ENCODE assay signal across 14 cellular contexts in genomic region chr10:28535846-28536245, GRCh38. TPM values are rescaled to one million over a fixed set of nuclear protein-coding genes. Genes with fewer than 3 reads are reported as not detected.
DNase-seq lines count a peak whose midpoint lies in the region; TF ChIP-seq lines count a peak whose summit lies in the region.
"Had no signal": no experiment of that assay in that cellular context is flagged by ENCODE, and none has a peak within 500 bp of the region (broad histone marks: within the 10 kb centered on the region; RNA-seq: fewer than 3 reads in every experiment).

No MANE protein-coding gene starts in this region.

- no peak overlapping the region for H2BK120ac ChIP-seq in mesenchymal stem cell (ENCODE audit: low read depth, low read length)

- H3K36me3 ChIP-seq in BLaER1 treated with 17β-estradiol and CSF1 and Interleukin-3, amounts not matched to agents 10 nM and 100 nM, result peaks cover 60 to 71% (median 67%) of the 10 kb centered on the region in 11 experiments
- H3K36me3 ChIP-seq in Caco-2 (ENCODE audit: control insufficient read depth, insufficient read depth, low read length) (peaks cover 7% of the 10 kb centered on the region), mesenchymal stem cell (ENCODE audit: control insufficient read depth in 1 of 2, insufficient read depth in 2 of 2, low read depth in 1 of 2, low read length in 2 of 2) (peaks cover 14 to 59% of the 10 kb centered on the region in 2 experiments), osteoblast (ENCODE audit: insufficient read depth, low read length) (peaks cover 57% of the 10 kb centered on the region)

- H3K4ac ChIP-seq in mesenchymal stem cell (ENCODE audit: low read depth in 1 of 2, low read length in 2 of 2), result no peak overlapping the region

- POLR2A ChIA-PET in Caco-2 (lab: Charles Lee), result interaction anchor here (0.6 kb wide), 2 partner anchors 11 to 59 kb away, joined by 3 to 5 read pairs; no protein-coding TSS in a partner anchor

- H3K27ac ChIP-seq in BLaER1 treated with 17β-estradiol and CSF1 and Interleukin-3, amounts not matched to agents 10 nM and 100 nM, result peak overlapping the region in 1 of 11 experiments; percentile 19; a peak in 1 of 22 replicates
- H3K27ac ChIP-seq in VCaP (peak overlapping the region; percentile 99; the same call in 1 of the 2 replicates), mesenchymal stem cell (ENCODE audit: low read length, poor library complexity, severe bottlenecking) (no peak overlapping the region), osteoblast (ENCODE audit: low read depth, low read length) (no peak overlapping the region)
- H3K27ac ChIP-seq: vagina had no signal

- H3K4me2 ChIP-seq in BLaER1 treated with 17β-estradiol and CSF1 and Interleukin-3, amounts not matched to agents 10 nM and 100 nM, result peak overlapping the region; percentile 64 to 94 (median 87)
- no peak overlapping the region for H3K4me2 ChIP-seq in mesenchymal stem cell (ENCODE audit: low read length, poor library complexity, severe bottlenecking)
- no peak overlapping the region for H3K4me2 ChIP-seq in osteoblast (ENCODE audit: insufficient read depth, low read length)

- no peak overlapping the region for H4K91ac ChIP-seq in mesenchymal stem cell (ENCODE audit: low read length)

- no peaks in the 10 kb centered on the region for H3K9me3 Mint-ChIP-seq in Caco-2 (ENCODE audit: unreplicated experiment)

- peaks cover 54 to 74% (median 69%) of the 10 kb centered on the region in 11 experiments for H4K20me1 ChIP-seq in BLaER1 treated with 17β-estradiol and CSF1 and Interleukin-3, amounts not matched to agents 10 nM and 100 nM
- H4K20me1 ChIP-seq in osteoblast (ENCODE audit: insufficient read depth, low read length), result peaks cover 44% of the 10 kb centered on the region

- CTCF ChIA-PET in Caco-2 (lab: Charles Lee), result no interaction called here

- no peaks in the 10 kb centered on the region for H3K79me1 ChIP-seq in mesenchymal stem cell (replicated peaks; ENCODE audit: low read length, poor library complexity, severe bottlenecking)

- peaks cover 96% of the 10 kb centered on the region for H3K79me2 ChIP-seq in osteoblast (ENCODE audit: insufficient read depth, low read length)

- H3K4me3 ChIP-seq in BLaER1 treated with 17β-estradiol and CSF1 and Interleukin-3, amounts not matched to agents 10 nM and 100 nM, result peak overlapping the region in 6 of 10 experiments; percentile 87 to 98 (median 96); a peak in 7 of 20 replicates
- H3K4me3 ChIP-seq in Caco-2 (ENCODE audit: low read depth, low read length) (no peak overlapping the region), mesenchymal stem cell (ENCODE audit: insufficient read depth in 1 of 2, low read depth in 1 of 2, low read length in 2 of 2) (no peak overlapping the region), osteoblast (ENCODE audit: insufficient read depth, low read length) (no peak overlapping the region)
- H3K4me3 ChIP-seq: mucosa of descending colon, vagina had no signal

- no peak overlapping the region for H3K14ac ChIP-seq in mesenchymal stem cell (ENCODE audit: low read length in 2 of 2)

- H2BK5ac ChIP-seq in mesenchymal stem cell (ENCODE audit: low read depth, low read length, poor library complexity, severe bottlenecking), result no peak overlapping the region

- H3K4me1 ChIP-seq in BLaER1 treated with 17β-estradiol and CSF1 and Interleukin-3, amounts not matched to agents 10 nM and 100 nM, result peaks cover 15 to 50% (median 25%) of the 10 kb centered on the region in 10 experiments
- H3K4me1 ChIP-seq in Caco-2, result peaks cover 16% of the 10 kb centered on the region
- H3K4me1 ChIP-seq in mesenchymal stem cell (ENCODE audit: control insufficient read depth, insufficient read depth, low read depth, low read length), result peaks cover 3% of the 10 kb centered on the region
- H3K4me1 ChIP-seq in osteoblast (ENCODE audit: insufficient read depth, low read length), result peaks cover 16% of the 10 kb centered on the region

- H2BK15ac ChIP-seq in mesenchymal stem cell (ENCODE audit: low read depth, poor library complexity, severe bottlenecking), result no peak overlapping the region

- no peak overlapping the region for H3K18ac ChIP-seq in mesenchymal stem cell (ENCODE audit: low read depth in 1 of 2, low read length in 2 of 2)

- no peaks in the 10 kb centered on the region for H3K27me3 ChIP-seq in BLaER1 treated with 17β-estradiol and CSF1 and Interleukin-3, amounts not matched to agents 10 nM and 100 nM
- H3K27me3 ChIP-seq in Caco-2 (replicated peaks; ENCODE audit: control insufficient read depth, insufficient read depth, low read length), result no peaks in the 10 kb centered on the region
- no peaks in the 10 kb centered on the region for H3K27me3 ChIP-seq in mesenchymal stem cell (ENCODE audit: control insufficient read depth in 1 of 2, insufficient read depth in 1 of 2, low read length in 2 of 2)
- H3K27me3 ChIP-seq in osteoblast (ENCODE audit: insufficient read depth, low read length), result no peaks in the 10 kb centered on the region
- H3K27me3 ChIP-seq: vagina had no signal

- no peak for TF ChIP-seq CTCF in Caco-2 (IDR thresholded peaks at IDR 0.05; ENCODE audit: insufficient read depth in 1 of 2, low read depth in 1 of 2, low read length in 1 of 2, severe bottlenecking in 1 of 2, unreplicated experiment in 1 of 2)
- no peak for TF ChIP-seq CTCF in VCaP (conservative IDR thresholded peaks at IDR 0.05)
- TF ChIP-seq CTCF in osteoblast (IDR thresholded peaks at IDR 0.05; ENCODE audit: extremely low read depth, low read depth, low read length), result no peak

- H3K23ac ChIP-seq in mesenchymal stem cell (ENCODE audit: low read length in 2 of 2), result no peak overlapping the region

- H2AFZ ChIP-seq in mesenchymal stem cell (ENCODE audit: low read depth, low read length) (no peak overlapping the region), osteoblast (ENCODE audit: low read length) (no peak overlapping the region)

- H2BK12ac ChIP-seq in mesenchymal stem cell (ENCODE audit: low read length in 2 of 2), result no peak overlapping the region

- H4K8ac ChIP-seq in mesenchymal stem cell (ENCODE audit: low read length), result no peak overlapping the region

- H3K4me3 Mint-ChIP-seq in Caco-2 (ENCODE audit: unreplicated experiment), result peak overlapping the region; percentile 100

- intact Hi-C loops in Caco-2 (cut with micrococcal nuclease; ENCODE audit: unreplicated experiment), result no loop called here

- DNase-seq in Caco-2, result no peak
- no peak for DNase-seq in mesenchymal stem cell
- no peak for DNase-seq in osteoblast (ENCODE audit: insufficient read length, low spot score, missing footprints)
- no peak for DNase-seq in NCI-H1105 treated with DMSO at 0.1 percent for 48 hours (lab: John Stamatoyannopoulos, UW)
- DNase-seq in KG1 (lab: John Stamatoyannopoulos, UW), result no peak
- DNase-seq: activated naive CD4-positive, alpha-beta T cell; NCI-H1417 treated with DMSO at 0.1 percent for 48 hours; retina; stimulated activated CD4-positive, alpha-beta T cell treated with anti-CD3 and anti-CD28 coated beads, Interleukin-2, amount 100 ng/mL, for 48 hours; T-helper 1 cell had no signal

- no peaks in the 10 kb centered on the region for H3K27me3 Mint-ChIP-seq in Caco-2 (ENCODE audit: insufficient read depth, unreplicated experiment)

- H3K36me3 Mint-ChIP-seq in Caco-2 (ENCODE audit: insufficient read depth, unreplicated experiment), result peaks cover 86% of the 10 kb centered on the region

- no TSS peak for BruUV-seq in Caco-2 (replicated peaks; lab: Mats Ljungman, UMichigan)

- H3K27ac Mint-ChIP-seq in Caco-2 (ENCODE audit: unreplicated experiment), result peak overlapping the region; percentile 93

- peaks cover 15% of the 10 kb centered on the region for H3K4me1 Mint-ChIP-seq in Caco-2 (ENCODE audit: low read depth, unreplicated experiment)

- H2AK5ac ChIP-seq in mesenchymal stem cell (ENCODE audit: low read length, severe bottlenecking), result no peak overlapping the region

- H3K9me3 ChIP-seq in BLaER1 treated with 17β-estradiol and CSF1 and Interleukin-3, amounts not matched to agents 10 nM and 100 nM (replicated peaks in 1 of 11), result no peaks in the 10 kb centered on the region
- H3K9me3 ChIP-seq in Caco-2 (no peaks in the 10 kb centered on the region), mesenchymal stem cell (ENCODE audit: control insufficient read depth, low read length) (no peaks in the 10 kb centered on the region), osteoblast (ENCODE audit: low read depth, low read length) (no peaks in the 10 kb centered on the region)
- H3K9me3 ChIP-seq: mucosa of descending colon, vagina had no signal

- over 99% methylated on average over 4 of the region's 6 CpGs for WGBS in mesenchymal stem cell

- peak overlapping the region in 9 of 11 experiments; percentile 1 to 99 (median 92); a peak in 8 of 22 replicates for H3K9ac ChIP-seq in BLaER1 treated with 17β-estradiol and CSF1 and Interleukin-3, amounts not matched to agents 10 nM and 100 nM
- peak overlapping the region; percentile 99 for H3K9ac ChIP-seq in mesenchymal stem cell (ENCODE audit: low read length)

RNA-seq across cellular contexts. Expression of gene WAC, which starts 2.9 kb away (rescaled TPM):
- total RNA-seq in Caco-2 (2022), result 196 TPM in 2 replicates
- polyA plus RNA-seq in mesenchymal stem cell (2013, experiment 1 of 2), result 94.3 TPM
- polyA plus RNA-seq in mesenchymal stem cell (2013, experiment 2 of 2), result 90.8 TPM
- 77.1 and 93.4 TPM in 2 replicates for total RNA-seq in osteoblast

Comparison
In these comparisons a context has a peak if more than half of its experiments do, and no peak if none do; other contexts are left out.
1. H3K4me2 ChIP-seq: peak in BLaER1 treated with 17β-estradiol and CSF1 and Interleukin-3, amounts not matched to agents 10 nM and 100 nM (11 of 11); none in mesenchymal stem cell (single experiment) and osteoblast (single experiment).
2. H3K4me3 ChIP-seq: peak in BLaER1 treated with 17β-estradiol and CSF1 and Interleukin-3, amounts not matched to agents 10 nM and 100 nM (6 of 10); none in Caco-2 (single experiment), mesenchymal stem cell (0 of 2) and osteoblast (single experiment).